ENCODE assay signal across 1 cellular context in the genomic region with DNA sequence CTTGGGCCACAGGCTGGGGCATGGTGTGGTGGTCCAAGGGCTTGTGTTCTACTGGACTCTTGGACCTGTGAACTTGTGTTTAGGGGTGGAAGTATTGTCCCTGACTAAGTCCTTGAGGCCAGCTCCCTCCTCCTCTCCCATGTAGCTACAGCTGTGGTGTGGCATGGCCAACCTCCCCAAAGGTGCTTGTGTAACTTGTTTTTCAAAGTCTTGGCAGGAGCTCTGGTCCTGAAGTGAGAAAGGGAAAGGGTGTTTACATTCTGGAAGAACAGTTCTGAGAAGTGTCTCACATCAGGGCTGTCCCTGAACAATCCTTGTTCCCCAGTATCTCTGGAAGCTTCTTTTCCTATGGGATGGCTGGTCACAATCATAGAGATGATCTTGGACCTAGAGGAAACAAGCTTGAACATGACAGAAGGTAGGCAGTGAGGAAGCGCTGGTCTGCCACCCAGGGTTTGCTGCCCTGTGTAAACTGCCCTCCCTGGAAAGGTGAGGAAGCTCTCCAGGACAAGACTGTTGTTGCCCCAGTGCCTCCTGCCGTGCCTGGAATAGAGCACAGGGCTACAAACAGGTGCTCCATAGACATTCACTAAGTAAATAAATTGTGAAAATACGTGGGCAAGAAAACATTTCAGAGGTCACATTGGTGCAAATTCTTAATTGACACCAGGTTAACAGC.
TF ChIP-seq lines count a peak whose summit lies in the region.

No MANE protein-coding gene starts in this region.

TF ChIP-seq in H1, 55 proteins besides CTCF, POLR2A, EP300 and RAD21:
- no peak for TF ChIP-seq SIX5 (IDR thresholded peaks at IDR 0.05; ENCODE audit: low read depth, low read length)
- TF ChIP-seq SAP30 (IDR thresholded peaks at IDR 0.05; ENCODE audit: insufficient read depth, insufficient replicate concordance, low read length), result no peak
